In the genomic region with DNA sequence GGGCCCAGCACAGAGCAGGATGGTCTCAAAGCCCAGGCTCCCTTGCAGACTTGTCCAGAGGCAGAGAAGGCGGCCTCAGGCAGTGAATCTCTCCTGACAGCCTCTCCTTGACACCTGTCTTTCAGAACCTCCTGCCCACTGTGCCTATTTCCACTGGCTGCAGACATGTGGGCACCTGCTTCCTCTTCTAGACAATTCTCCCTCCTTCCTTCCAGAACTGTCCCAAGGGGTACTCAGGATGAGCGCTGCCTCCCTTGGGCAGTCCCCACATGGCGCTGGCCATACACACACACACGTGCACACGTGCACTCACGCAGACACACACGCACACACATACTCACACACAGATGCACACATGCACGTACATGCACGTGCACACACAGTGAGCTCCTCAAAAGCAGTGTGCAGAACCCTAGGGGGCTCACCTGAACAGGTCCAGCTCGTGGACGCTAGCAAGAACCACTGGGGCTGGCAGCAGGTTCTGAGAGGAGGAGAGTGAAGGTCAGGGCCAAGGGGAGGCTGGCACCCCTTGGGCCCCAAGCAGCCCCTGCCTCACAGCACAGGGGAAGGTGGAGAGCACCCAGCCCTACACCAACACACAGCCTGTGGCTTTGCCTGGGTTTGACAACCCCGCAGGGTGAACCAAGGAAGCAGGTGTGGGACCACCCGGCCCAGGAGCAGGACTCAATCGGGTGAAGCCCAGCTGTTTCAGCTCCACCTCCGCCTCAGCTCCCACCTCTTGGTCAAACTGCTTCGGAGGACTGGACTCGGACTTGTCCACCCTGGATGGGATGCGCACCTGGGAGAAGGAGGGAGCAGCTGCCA, we compare ENCODE assay signal across 15 cellular contexts. TPM values are rescaled to one million over a fixed set of nuclear protein-coding genes. Genes with fewer than 3 reads are reported as not detected.
DNase-seq lines count a peak whose midpoint lies in the region; ATAC-seq, FAIRE-seq and TF ChIP-seq lines count a peak whose summit lies in the region.
"Had no signal": no experiment of that assay in that cellular context is flagged by ENCODE, and none has a peak within 500 bp of the region (broad histone marks: within the 10 kb centered on the region; RNA-seq: fewer than 3 reads in every experiment).

No MANE protein-coding gene starts in this region.

- H3K4me3 Mint-ChIP-seq in activated T-cell treated with anti-CD3 and anti-CD28 coated beads, Interleukin-2, amount 50 U/mL, for 72 hours = peak overlapping the region; percentile 59 to 90
- H3K4me3 Mint-ChIP-seq in IgD-negative memory B cell = peak overlapping the region in 2 of 4 donors; percentile 13 to 49
- H3K4me3 Mint-ChIP-seq in stimulated activated naive B cell treated with anti-CD40 and anti-IgM and Interleukin-4, amounts not matched to agents 10 μg/mL and 1 μg/mL and 100 μg/mL, for 72 hours = peak overlapping the region in 1 of 2 donors; percentile 27

- H3K27ac ChIP-seq in gastrocnemius medialis = no peak overlapping the region

- intact Hi-C loops in gastrocnemius medialis (cut with DNase I; ENCODE audit: low total_unique reads) = no loop called here

- H3K4me1 ChIP-seq in gastrocnemius medialis = no peaks in the 10 kb centered on the region

- no peaks in the 10 kb centered on the region for H3K27me3 Mint-ChIP-seq in activated T-cell treated with anti-CD3 and anti-CD28 coated beads, Interleukin-2, amount 50 U/mL, for 72 hours (ENCODE audit: low read depth)
- H3K27me3 Mint-ChIP-seq in IgD-negative memory B cell = no peaks in the 10 kb centered on the region
- no peaks in the 10 kb centered on the region for H3K27me3 Mint-ChIP-seq in stimulated activated naive B cell treated with anti-CD40 and anti-IgM and Interleukin-4, amounts not matched to agents 10 μg/mL and 1 μg/mL and 100 μg/mL, for 72 hours
- H3K27me3 Mint-ChIP-seq: stimulated activated naive CD8-positive, alpha-beta T cell treated with anti-CD3 and anti-CD28 coated beads, Interleukin-15, Interleukin-2, amounts not matched to agents 100 ng/mL and 50 ng/mL, for 24 hours had no signal

- FAIRE-seq in bronchial epithelial cell (lab: Jason Lieb, UNC) = peak; percentile 23
- FAIRE-seq: islet of Langerhans had no signal

- H3K4me3 ChIP-seq in bronchial epithelial cell (ENCODE audit: low read depth, low read length) (no peak overlapping the region), gastrocnemius medialis (no peak overlapping the region)

- no peak for TF ChIP-seq POLR2A in gastrocnemius medialis (IDR thresholded peaks at IDR 0.05)

- H3K36me3 ChIP-seq in bronchial epithelial cell (ENCODE audit: control insufficient read depth, insufficient read depth, low read length) = no peaks in the 10 kb centered on the region
- H3K36me3 ChIP-seq in gastrocnemius medialis = no peaks in the 10 kb centered on the region

- no peaks in the 10 kb centered on the region for H3K9me3 ChIP-seq in gastrocnemius medialis

- ATAC-seq in activated T-cell treated with anti-CD3 and anti-CD28 coated beads, Interleukin-2, amount 50 U/mL, for 72 hours (replicated peaks in 1 of 2) = no peak
- ATAC-seq in stimulated activated naive B cell treated with anti-CD40 and anti-IgM and Interleukin-4, amounts not matched to agents 10 μg/mL and 1 μg/mL and 100 μg/mL, for 72 hours (replicated peaks) = peak; percentile 9 to 26
- ATAC-seq in gastrocnemius medialis = no peak
- no peak for ATAC-seq in GM21515 (IDR thresholded peaks at IDR 0.05; ENCODE audit: unreplicated experiment)

- no peaks in the 10 kb centered on the region for H3K36me3 Mint-ChIP-seq in activated T-cell treated with anti-CD3 and anti-CD28 coated beads, Interleukin-2, amount 50 U/mL, for 72 hours (ENCODE audit: insufficient read depth in 2 of 2)
- no peaks in the 10 kb centered on the region for H3K36me3 Mint-ChIP-seq in IgD-negative memory B cell
- H3K36me3 Mint-ChIP-seq in stimulated activated naive B cell treated with anti-CD40 and anti-IgM and Interleukin-4, amounts not matched to agents 10 μg/mL and 1 μg/mL and 100 μg/mL, for 72 hours = no peaks in the 10 kb centered on the region

- H3K27me3 ChIP-seq in bronchial epithelial cell (ENCODE audit: control insufficient read depth, insufficient read depth, low read length) = peaks cover 1% of the 10 kb centered on the region
- no peaks in the 10 kb centered on the region for H3K27me3 ChIP-seq in gastrocnemius medialis

- DNase-seq in activated T-cell treated with anti-CD3 and anti-CD28 coated beads, Interleukin-2, amount 50 U/mL, for 72 hours = no peak
- no peak for DNase-seq in activated T-cell treated with anti-CD3 and anti-CD28 coated beads, Interleukin-2, amount 50 U/mL, for 48 hours
- no peak for DNase-seq in bronchial epithelial cell (ENCODE audit: low read depth)
- no peak for DNase-seq in stimulated activated naive B cell treated with anti-CD40 and anti-IgM and Interleukin-4, amounts not matched to agents 10 μg/mL and 1 μg/mL and 100 μg/mL, for 72 hours
- no peak for DNase-seq in NCI-H524 (lab: John Stamatoyannopoulos, UW)
- no peak for DNase-seq in gastrocnemius medialis
- DNase-seq: aorta; foreskin fibroblast; NCI-H1092 treated with DMSO at 0.1 percent for 48 hours; NCI-H526; stimulated activated CD4-positive, alpha-beta T cell treated with anti-CD3 and anti-CD28 coated beads, Interleukin-4, amount 100 ng/mL, for 1 hour had no signal

- H3K27ac Mint-ChIP-seq in activated T-cell treated with anti-CD3 and anti-CD28 coated beads, Interleukin-2, amount 50 U/mL, for 72 hours = no peak overlapping the region
- peak overlapping the region in 2 of 3 donors; percentile 85 to 89 for H3K27ac Mint-ChIP-seq in IgD-negative memory B cell
- H3K27ac Mint-ChIP-seq in stimulated activated naive B cell treated with anti-CD40 and anti-IgM and Interleukin-4, amounts not matched to agents 10 μg/mL and 1 μg/mL and 100 μg/mL, for 72 hours = no peak overlapping the region

- no peaks in the 10 kb centered on the region for H3K9me3 Mint-ChIP-seq in activated T-cell treated with anti-CD3 and anti-CD28 coated beads, Interleukin-2, amount 50 U/mL, for 72 hours
- no peaks in the 10 kb centered on the region for H3K9me3 Mint-ChIP-seq in IgD-negative memory B cell
- H3K9me3 Mint-ChIP-seq in stimulated activated naive B cell treated with anti-CD40 and anti-IgM and Interleukin-4, amounts not matched to agents 10 μg/mL and 1 μg/mL and 100 μg/mL, for 72 hours = no peaks in the 10 kb centered on the region
- H3K9me3 Mint-ChIP-seq: stimulated activated naive CD8-positive, alpha-beta T cell treated with anti-CD3 and anti-CD28 coated beads, Interleukin-15, Interleukin-2, amounts not matched to agents 100 ng/mL and 50 ng/mL, for 24 hours had no signal

- in situ Hi-C loops in gastrocnemius medialis (cut with MboI; ENCODE audit: low sequenced_read_pairs in 4 of 4) = no loop called here

- peaks cover 17% of the 10 kb centered on the region for H3K4me1 Mint-ChIP-seq in activated T-cell treated with anti-CD3 and anti-CD28 coated beads, Interleukin-2, amount 50 U/mL, for 72 hours (ENCODE audit: low read depth)
- peaks cover 12 to 20% (median 13%) of the 10 kb centered on the region in 3 donors for H3K4me1 Mint-ChIP-seq in IgD-negative memory B cell
- H3K4me1 Mint-ChIP-seq in stimulated activated naive B cell treated with anti-CD40 and anti-IgM and Interleukin-4, amounts not matched to agents 10 μg/mL and 1 μg/mL and 100 μg/mL, for 72 hours = peaks cover 28 to 30% of the 10 kb centered on the region in 2 donors

- TF ChIP-seq CTCF in bronchial epithelial cell (IDR thresholded peaks at IDR 0.05; ENCODE audit: insufficient read depth, low read length, severe bottlenecking) (no peak), gastrocnemius medialis (IDR thresholded peaks at IDR 0.05 in 4 of 5, conservative IDR thresholded peaks at IDR 0.05 in 1 of 5) (no peak)

RNA-seq across cellular contexts. Expression of a gene that starts 8.1 kb away (rescaled TPM):
- 10 to 100 TPM; 30.2 to 34.0 TPM for total RNA-seq in activated T-cell treated with anti-CD3 and anti-CD28 coated beads, Interleukin-2, amount 50 U/mL, for 72 hours
- polyA plus RNA-seq in IgD-negative memory B cell = 2.7 TPM
- total RNA-seq in bronchial epithelial cell = 138 and 176 TPM in 2 replicates
- total RNA-seq in gastrocnemius medialis = 10 to 100 TPM in 1 of 4 donors, 1 to 10 TPM in 3; 8.0 to 11.8 (median 9.0) TPM

RNA-seq across cellular contexts. Expression of a gene that starts 11.3 kb away (rescaled TPM):
- 1 to 10 TPM; 6.4 to 8.5 TPM for total RNA-seq in activated T-cell treated with anti-CD3 and anti-CD28 coated beads, Interleukin-2, amount 50 U/mL, for 72 hours
- 1.2 TPM for polyA plus RNA-seq in IgD-negative memory B cell
- total RNA-seq in bronchial epithelial cell (1.1 and 1.8 TPM in 2 replicates), gastrocnemius medialis (under 1 TPM in 3 of 4 donors, not detected in 1; 0.55 to 0.84 (median 0.68) TPM)

RNA-seq across cellular contexts. Expression of a gene that starts 27.6 kb away (rescaled TPM):
- total RNA-seq in activated T-cell treated with anti-CD3 and anti-CD28 coated beads, Interleukin-2, amount 50 U/mL, for 72 hours = 10 to 100 TPM; 45.6 to 51.3 TPM
- 27.0 TPM for polyA plus RNA-seq in IgD-negative memory B cell
- total RNA-seq in bronchial epithelial cell (50.5 and 57.5 TPM in 2 replicates), gastrocnemius medialis (10 to 100 TPM; 55.7 to 96.2 (median 74.1) TPM)

RNA-seq across cellular contexts. Expression of a gene that starts 45.3 kb away (rescaled TPM):
- total RNA-seq in activated T-cell treated with anti-CD3 and anti-CD28 coated beads, Interleukin-2, amount 50 U/mL, for 72 hours = 10 to 100 TPM; 16.6 to 27.1 TPM
- 0.59 TPM for polyA plus RNA-seq in IgD-negative memory B cell
- total RNA-seq in bronchial epithelial cell (3.4 and 9.0 TPM in 2 replicates), gastrocnemius medialis (1 to 10 TPM; 1.8 to 4.2 (median 3.4) TPM)

RNA-seq across cellular contexts. Expression of a gene that starts 54.0 kb away (rescaled TPM):
- 10 to 100 TPM in 1 of 2 donors, 1 to 10 TPM in 1; 8.5 to 11.5 TPM for total RNA-seq in activated T-cell treated with anti-CD3 and anti-CD28 coated beads, Interleukin-2, amount 50 U/mL, for 72 hours
- polyA plus RNA-seq in IgD-negative memory B cell = 0.94 TPM
- total RNA-seq in bronchial epithelial cell (12.4 and 14.1 TPM in 2 replicates), gastrocnemius medialis (100 to 1,000 TPM; 126 to 290 (median 219) TPM)

Comparison
In these comparisons a context has a peak if more than half of its experiments do, and no peak if none do; other contexts are left out.
1. ATAC-seq: peak in stimulated activated naive B cell treated with anti-CD40 and anti-IgM and Interleukin-4, amounts not matched to agents 10 μg/mL and 1 μg/mL and 100 μg/mL, for 72 hours (2 of 2); none in activated T-cell treated with anti-CD3 and anti-CD28 coated beads, Interleukin-2, amount 50 U/mL, for 72 hours (0 of 2), gastrocnemius medialis (0 of 2) and GM21515 (single experiment).
2. H3K27ac Mint-ChIP-seq: peak in IgD-negative memory B cell (2 of 3); none in activated T-cell treated with anti-CD3 and anti-CD28 coated beads, Interleukin-2, amount 50 U/mL, for 72 hours (single experiment) and stimulated activated naive B cell treated with anti-CD40 and anti-IgM and Interleukin-4, amounts not matched to agents 10 μg/mL and 1 μg/mL and 100 μg/mL, for 72 hours (single experiment).